Comparison of ENCODE assay signal across 25 cellular contexts in genomic region chr7:6338551-6339274, GRCh38. TPM values are rescaled to one million over a fixed set of nuclear protein-coding genes. Genes with fewer than 3 reads are reported as not detected.
A peak's percentile ranks its signal among the peaks of the same experiment; 100 is the strongest.
DNase-seq lines count a peak whose midpoint lies in the region; ATAC-seq, FAIRE-seq and TF ChIP-seq lines count a peak whose summit lies in the region.
"Had no signal": no experiment of that assay in that cellular context is flagged by ENCODE, and none has a peak within 500 bp of the region (broad histone marks: within the 10 kb centered on the region; RNA-seq: fewer than 3 reads in every experiment).

No MANE protein-coding gene starts in this region.

- no peak overlapping the region for H3K9ac ChIP-seq in H9 (ENCODE audit: extremely low read depth, insufficient read length, low read length)
- no peak overlapping the region for H3K9ac ChIP-seq in H1 (replicated peaks in 1 of 4; ENCODE audit: extremely low read depth in 1 of 4, low read depth in 3 of 4, low read length in 3 of 4)
- peak overlapping the region; percentile 75 to 88 (median 82) for H3K9ac ChIP-seq in skeletal muscle tissue (ENCODE audit: low read depth in 1 of 3, low read length in 3 of 3)

- H3K23me2 ChIP-seq in H9 (ENCODE audit: insufficient read length, low read depth, low read length, poor library complexity, severe bottlenecking) (no peaks in the 10 kb centered on the region), H1 (ENCODE audit: low read depth, low read length) (no peaks in the 10 kb centered on the region)

- peaks cover 5 to 22% (median 9%) of the 10 kb centered on the region in 3 experiments for H3K36me3 Mint-ChIP-seq in H9 (ENCODE audit: insufficient read depth in 1 of 3, low read depth in 3 of 3)
- H3K36me3 Mint-ChIP-seq in immature natural killer cell, result no peaks in the 10 kb centered on the region

- POLR2A ChIA-PET in H1 (lab: Charles Lee; ENCODE audit: partially characterized antibody), result interaction anchor here (1.7 kb wide), 1 partner anchor 15 kb away, joined by 4 read pairs; no protein-coding TSS in a partner anchor

- no peak for FAIRE-seq in H1 (lab: Jason Lieb, UNC)
- FAIRE-seq: astrocyte, RCC 7860 had no signal

- H3K27ac Mint-ChIP-seq in H9, result peak overlapping the region in 2 of 3 experiments; percentile 87 to 91; a peak in 4 of 7 replicates
- H3K27ac Mint-ChIP-seq in immature natural killer cell, result no peak overlapping the region
- H3K27ac Mint-ChIP-seq: activated naive CD8-positive, alpha-beta T cell treated with anti-CD3 and anti-CD28 coated beads for 36 hours; CD4-positive, CD25-positive, alpha-beta regulatory T cell; stimulated activated naive B cell treated with anti-CD40 and anti-IgM and Interleukin-4, amounts not matched to agents 10 μg/mL and 1 μg/mL and 100 μg/mL, for 72 hours had no signal

- no peak overlapping the region for H4K91ac ChIP-seq in H9 (ENCODE audit: insufficient read length, low read depth, low read length)
- H4K91ac ChIP-seq in H1 (replicated peaks; ENCODE audit: insufficient read length, low read length), result no peak overlapping the region

- H3T11ph ChIP-seq in H9 (ENCODE audit: low read length), result no peak overlapping the region

- CTCF ChIA-PET in H1 (lab: Charles Lee; ENCODE audit: partially characterized antibody), result interaction anchor here (0.5 to 2.3 kb wide), 5 partner anchors 15 to 312 kb away, joined by 3 to 12 read pairs (median 4); no protein-coding TSS in a partner anchor

- H3K79me2 ChIP-seq in H9 (ENCODE audit: insufficient read depth, low read length), result no peaks in the 10 kb centered on the region; the same call in 1 of the 2 replicates
- H3K79me2 ChIP-seq in H1 (ENCODE audit: control insufficient read depth in 1 of 2, insufficient read depth in 2 of 2, low read length in 2 of 2), result peaks cover 0 to 25% of the 10 kb centered on the region in 2 experiments; a peak in 1 of 4 replicates

- H4K20me1 ChIP-seq in H9 (ENCODE audit: control insufficient read depth, insufficient read depth, insufficient read length), result no peaks in the 10 kb centered on the region
- H4K20me1 ChIP-seq in H1 (replicated peaks in 1 of 2; ENCODE audit: control insufficient read depth in 1 of 2, insufficient read depth in 2 of 2, low read length in 2 of 2), result peaks cover 0 to 4% of the 10 kb centered on the region in 2 experiments

- H3K4me3 ChIP-seq in H1 (ENCODE audit: extremely low read depth in 1 of 4, insufficient read depth in 2 of 4, low read depth in 3 of 4, low read length in 4 of 4) (no peak overlapping the region), skeletal muscle tissue (ENCODE audit: low read length in 3 of 3) (peak overlapping the region; percentile 44 to 66 (median 54))
- H3K4me3 ChIP-seq: lower lobe of right lung, sigmoid colon had no signal

- H3K4me1 Mint-ChIP-seq in H9 (no peaks in the 10 kb centered on the region; a peak in 1 of 4 replicates), immature natural killer cell (peaks cover 2 to 5% of the 10 kb centered on the region in 2 donors)

- H3K4me1 ChIP-seq in H9 (ENCODE audit: insufficient read depth, low read length), result no peaks in the 10 kb centered on the region
- no peaks in the 10 kb centered on the region for H3K4me1 ChIP-seq in H1 (replicated peaks in 1 of 4; ENCODE audit: control insufficient read depth in 3 of 4, insufficient read depth in 4 of 4, low read length in 3 of 4)
- H3K4me1 ChIP-seq in skeletal muscle tissue (ENCODE audit: control insufficient read depth in 3 of 3, insufficient read depth in 3 of 3, low read length in 3 of 3), result peaks cover 14 to 19% (median 17%) of the 10 kb centered on the region in 3 donors
- H3K4me1 ChIP-seq: lower lobe of right lung had no signal

- H3K18ac ChIP-seq in H9 (ENCODE audit: insufficient read length, low read depth, low read length) (no peak overlapping the region), H1 (ENCODE audit: extremely low read depth, low read length) (no peak overlapping the region)

- H2AFZ ChIP-seq in H9 (ENCODE audit: low read length) (no peak overlapping the region), H1 (ENCODE audit: low read length) (no peak overlapping the region)

- no peak overlapping the region for H4K5ac ChIP-seq in H9 (ENCODE audit: insufficient read length, low read depth, low read length)
- H4K5ac ChIP-seq in H1 (ENCODE audit: insufficient read length, low read depth, low read length), result no peak overlapping the region

- H3K9me3 ChIP-seq in H9 (ENCODE audit: control insufficient read depth, low read depth, low read length) (no peaks in the 10 kb centered on the region), H1 (ENCODE audit: insufficient read depth in 2 of 2, low read depth in 1 of 2, low read length in 1 of 2) (no peaks in the 10 kb centered on the region), skeletal muscle tissue (ENCODE audit: control insufficient read depth in 3 of 3, low read length in 3 of 3) (no peaks in the 10 kb centered on the region)
- H3K9me3 ChIP-seq: lower lobe of right lung, sigmoid colon had no signal

- no peak for TF ChIP-seq EP300 in H1 (IDR thresholded peaks at IDR 0.05; ENCODE audit: borderline replicate concordance in 1 of 2, low read depth in 2 of 2, low read length in 2 of 2)

- H3K23ac ChIP-seq in H9 (ENCODE audit: insufficient read length, low read depth, low read length) (no peak overlapping the region), H1 (ENCODE audit: insufficient read length) (no peak overlapping the region)

- H3K4me2 ChIP-seq in H9 (ENCODE audit: insufficient read depth, insufficient read length, low read length) (no peak overlapping the region), H1 (ENCODE audit: insufficient read depth in 1 of 2, low read depth in 2 of 2, low read length in 2 of 2) (no peak overlapping the region)

- H2BK12ac ChIP-seq in H9 (ENCODE audit: insufficient read length, low read depth, low read length) (no peak overlapping the region), H1 (ENCODE audit: low read depth, low read length) (no peak overlapping the region)

- no peak overlapping the region for H2BK120ac ChIP-seq in H9 (ENCODE audit: low read depth, low read length, poor library complexity, severe bottlenecking)
- no peak overlapping the region for H2BK120ac ChIP-seq in H1 (replicated peaks; ENCODE audit: low read depth, low read length)

- H3K4me3 Mint-ChIP-seq in H9, result no peak overlapping the region
- H3K4me3 Mint-ChIP-seq in immature natural killer cell, result no peak overlapping the region
- H3K4me3 Mint-ChIP-seq: activated naive CD8-positive, alpha-beta T cell treated with anti-CD3 and anti-CD28 coated beads for 36 hours; CD4-positive, CD25-positive, alpha-beta regulatory T cell; central memory CD8-positive, alpha-beta T cell; stimulated activated naive B cell treated with anti-CD40 and anti-IgM and Interleukin-4, amounts not matched to agents 10 μg/mL and 1 μg/mL and 100 μg/mL, for 72 hours had no signal

- H2AK5ac ChIP-seq in H9 (ENCODE audit: insufficient read length, low read length) (no peak overlapping the region), H1 (ENCODE audit: low read depth, low read length) (no peak overlapping the region)

- DNase-seq in H9 (no peak), H1 (ENCODE audit: low read depth in 1 of 2, low spot score in 2 of 2) (no peak), left lobe of liver (ENCODE audit: low spot score) (no peak), DMS114 treated with DMSO at 0.1 percent for 48 hours (lab: John Stamatoyannopoulos, UW; ENCODE audit: unreplicated experiment) (no peak), immature natural killer cell (no peak), cerebellar nuclear complex (lab: John Stamatoyannopoulos, UW) (no peak)
- DNase-seq: activated naive CD8-positive, alpha-beta T cell treated with anti-CD3 and anti-CD28 coated beads for 36 hours; activated T-cell treated with anti-CD3 and anti-CD28 coated beads for 4 hours; CD4-positive, CD25-positive, alpha-beta regulatory T cell; EL; islet precursor cell; lower lobe of right lung; NCI-H1105; NCI-H1930; NCI-H2227 treated with DMSO at 0.1 percent for 48 hours; NCI-H69; sigmoid colon; stimulated activated CD4-positive, alpha-beta T cell treated with anti-CD3 and anti-CD28 coated beads, Interleukin-15, amount 100 ng/mL, for 24 hours; stimulated activated naive B cell treated with anti-CD40 and anti-IgM and Interleukin-4, amounts not matched to agents 10 μg/mL and 1 μg/mL and 100 μg/mL, for 72 hours; T-helper 2 cell had no signal

- H3K27me3 ChIP-seq in H9 (ENCODE audit: insufficient read depth, low read length) (no peaks in the 10 kb centered on the region), H1 (replicated peaks in 1 of 4; ENCODE audit: control insufficient read depth in 3 of 4, extremely low read depth in 1 of 4, insufficient read depth in 3 of 4, low read length in 3 of 4) (no peaks in the 10 kb centered on the region), skeletal muscle tissue (ENCODE audit: control insufficient read depth in 3 of 3, insufficient read depth in 3 of 3, low read length in 3 of 3) (no peaks in the 10 kb centered on the region)
- H3K27me3 ChIP-seq: sigmoid colon had no signal

- no peak overlapping the region for H3K14ac ChIP-seq in H9 (ENCODE audit: insufficient read depth, low read length)
- H3K14ac ChIP-seq in H1 (ENCODE audit: insufficient read length), result no peak overlapping the region

- TF ChIP-seq POLR2A in H1 (IDR thresholded peaks at IDR 0.05; ENCODE audit: control extremely low read depth in 1 of 2, low read depth in 2 of 2, low read length in 2 of 2), result no peak

- no peaks in the 10 kb centered on the region for H3K27me3 Mint-ChIP-seq in H9 (ENCODE audit: low read depth)
- H3K27me3 Mint-ChIP-seq in immature natural killer cell (ENCODE audit: low read depth in 3 of 3), result peaks cover 0 to 1% (median 0%) of the 10 kb centered on the region in 3 donors
- H3K27me3 Mint-ChIP-seq: activated naive CD8-positive, alpha-beta T cell treated with anti-CD3 and anti-CD28 coated beads for 36 hours; CD4-positive, CD25-positive, alpha-beta regulatory T cell; central memory CD8-positive, alpha-beta T cell; stimulated activated naive B cell treated with anti-CD40 and anti-IgM and Interleukin-4, amounts not matched to agents 10 μg/mL and 1 μg/mL and 100 μg/mL, for 72 hours had no signal

- no peak for TF ChIP-seq CTCF in H9 (conservative IDR thresholded peaks at IDR 0.05)
- TF ChIP-seq CTCF in H1 (IDR thresholded peaks at IDR 0.05; ENCODE audit: control extremely low read depth in 1 of 3, insufficient read depth in 1 of 3, low read depth in 1 of 3, low read length in 3 of 3), result no peak

- H2BK20ac ChIP-seq in H9 (ENCODE audit: low read depth, low read length, poor library complexity, severe bottlenecking), result no peak overlapping the region
- no peak overlapping the region for H2BK20ac ChIP-seq in H1 (ENCODE audit: low read length)

- no peak for TF ChIP-seq RAD21 in H1 (IDR thresholded peaks at IDR 0.05 in 1 of 2, conservative IDR thresholded peaks at IDR 0.05 in 1 of 2; ENCODE audit: low read depth in 2 of 2, low read length in 2 of 2)

- WGBS in H9 (ENCODE audit: extremely low coverage, insufficient read length, low lambda C conversion rate), result no CpG with 5 or more reads among the region's 19 CpGs
- WGBS in H1 (ENCODE audit: extremely low coverage in 1 of 2, insufficient coverage in 1 of 2, insufficient read length in 1 of 2, insufficient replicate concordance in 2 of 2, low coverage in 1 of 2, low lambda C conversion rate in 2 of 2, missing lambda C conversion rate in 1 of 2), 2 experiments, result 94% methylated on average over 19 of the region's 19 CpGs; no CpG with 5 or more reads in 1 of the 2 experiments

- H3K79me1 ChIP-seq in H9 (ENCODE audit: insufficient read depth, low read depth, low read length, poor library complexity, severe bottlenecking) (no peaks in the 10 kb centered on the region), H1 (ENCODE audit: low read depth, low read length) (peaks cover 2% of the 10 kb centered on the region; the same call in 1 of the 2 replicates)

- no peak overlapping the region for H3K27ac ChIP-seq in H9 (ENCODE audit: insufficient read length, low read depth, low read length)
- no peak overlapping the region for H3K27ac ChIP-seq in H1 (ENCODE audit: low read depth, low read length)
- peak overlapping the region; percentile 90 for H3K27ac ChIP-seq in skeletal muscle tissue (ENCODE audit: low read depth, low read length)
- H3K27ac ChIP-seq: lower lobe of right lung, sigmoid colon had no signal

- H3K9me3 Mint-ChIP-seq in H9 (no peaks in the 10 kb centered on the region), immature natural killer cell (no peaks in the 10 kb centered on the region)
- H3K9me3 Mint-ChIP-seq: activated naive CD8-positive, alpha-beta T cell treated with anti-CD3 and anti-CD28 coated beads for 36 hours; CD4-positive, CD25-positive, alpha-beta regulatory T cell; central memory CD8-positive, alpha-beta T cell; stimulated activated naive B cell treated with anti-CD40 and anti-IgM and Interleukin-4, amounts not matched to agents 10 μg/mL and 1 μg/mL and 100 μg/mL, for 72 hours had no signal

- H2BK5ac ChIP-seq in H9 (ENCODE audit: insufficient read length, low read length) (no peak overlapping the region), H1 (ENCODE audit: low read depth, low read length) (no peak overlapping the region)

- H3K4ac ChIP-seq in H9 (ENCODE audit: low read depth, low read length), result no peak overlapping the region
- no peak overlapping the region for H3K4ac ChIP-seq in H1 (replicated peaks; ENCODE audit: insufficient read length, low read depth, low read length)

- H3K36me3 ChIP-seq in H1 (ENCODE audit: control insufficient read depth in 2 of 4, insufficient read depth in 4 of 4, low read length in 3 of 4) (peaks cover 0 to 2% (median 0%) of the 10 kb centered on the region in 4 experiments; a peak in 1 of 8 replicates), skeletal muscle tissue (ENCODE audit: control insufficient read depth in 3 of 3, insufficient read depth in 3 of 3, low read length in 3 of 3) (peaks cover 0 to 2% (median 0%) of the 10 kb centered on the region in 3 donors)
- H3K36me3 ChIP-seq: lower lobe of right lung, sigmoid colon had no signal

- H2BK15ac ChIP-seq in H9 (ENCODE audit: low read depth, low read length), result no peak overlapping the region
- no peak overlapping the region for H2BK15ac ChIP-seq in H1 (ENCODE audit: low read length)

- ATAC-seq in left lobe of liver, result peak; percentile 70
- ATAC-seq in GM18858 (IDR thresholded peaks at IDR 0.05; ENCODE audit: unreplicated experiment), result no peak
- ATAC-seq: lower lobe of right lung; stimulated activated naive B cell treated with anti-CD40 and anti-IgM and Interleukin-4, amounts not matched to agents 10 μg/mL and 1 μg/mL and 100 μg/mL, for 72 hours had no signal

- no peak overlapping the region for H3K56ac ChIP-seq in H9 (ENCODE audit: insufficient read length, low read depth, low read length)
- H3K56ac ChIP-seq in H1 (replicated peaks; ENCODE audit: insufficient read length, low read depth, low read length), result no peak overlapping the region

- H4K8ac ChIP-seq in H9 (replicated peaks; ENCODE audit: insufficient read length, low read depth, low read length) (no peak overlapping the region), H1 (ENCODE audit: extremely low read depth, insufficient read depth, low read length) (peak overlapping the region; percentile 9; the same call in 1 of the 2 replicates)

RNA-seq across cellular contexts. Expression of gene FAM220A, which starts 10.1 kb away (rescaled TPM):
- 15.0 and 17.3 TPM in 2 replicates for total RNA-seq in H9 (2021)
- 19.2 and 20.1 TPM in 2 replicates for total RNA-seq in H1 (2021; fragmentation: NEBNext Ultra II Directional; extraction: Animal tissue kit (Norgen Biotek cat#: 25700))
- 13.0 and 19.7 TPM in 2 replicates for polyA plus RNA-seq in H1 (2011; rRNA removed)
- 15.3 TPM for polyA plus RNA-seq in H1 (2011; cell fraction: cytosol; rRNA removed)
- 10.3 TPM for polyA plus RNA-seq in H1 (2011; cell fraction: nucleus; rRNA removed)
- polyA plus RNA-seq in H1 (2012, experiment 1 of 2), result 12.5 to 15.5 TPM (median 14.1 TPM) in 4 replicates
- polyA plus RNA-seq in H1 (2012, experiment 2 of 2), result 38.2 TPM
- 10.9 TPM for polyA plus RNA-seq in H1 (2013, experiment 1 of 2)
- 10.1 TPM for polyA plus RNA-seq in H1 (2013, experiment 2 of 2)
- polyA minus RNA-seq in H1 (2011; rRNA and poly(A)+ RNA removed), result 12.5 and 14.2 TPM in 2 replicates
- polyA minus RNA-seq in H1 (2011; cell fraction: cytosol; rRNA and poly(A)+ RNA removed), result 42.8 TPM
- 11.3 TPM for polyA minus RNA-seq in H1 (2011; cell fraction: nucleus; rRNA and poly(A)+ RNA removed)
- total RNA-seq in left lobe of liver, result 4.7 TPM
- 16.2 TPM for total RNA-seq in skeletal muscle tissue
- polyA plus RNA-seq in immature natural killer cell, result 1 to 10 TPM; 1.9 to 6.2 (median 5.7) TPM

RNA-seq across cellular contexts. Expression of gene RAC1, which starts 35.6 kb away (rescaled TPM):
- total RNA-seq in H9 (2021) (245 and 255 TPM in 2 replicates), left lobe of liver (80.1 TPM), skeletal muscle tissue (30.8 TPM)
- total RNA-seq in H1 (2021; fragmentation: NEBNext Ultra II Directional; extraction: Animal tissue kit (Norgen Biotek cat#: 25700)), result 295 and 307 TPM in 2 replicates
- polyA plus RNA-seq in H1 (2011; rRNA removed) (154 and 229 TPM in 2 replicates), immature natural killer cell (100 to 1,000 TPM; 324 to 389 (median 386) TPM)
- 220 TPM for polyA plus RNA-seq in H1 (2011; cell fraction: cytosol; rRNA removed)
- 96.6 TPM for polyA plus RNA-seq in H1 (2011; cell fraction: nucleus; rRNA removed)
- 262 to 400 TPM (median 315 TPM) in 4 replicates for polyA plus RNA-seq in H1 (2012, experiment 1 of 2)
- polyA plus RNA-seq in H1 (2012, experiment 2 of 2), result 115 TPM
- 336 TPM for polyA plus RNA-seq in H1 (2013, experiment 1 of 2)
- 330 TPM for polyA plus RNA-seq in H1 (2013, experiment 2 of 2)
- polyA minus RNA-seq in H1 (2011; rRNA and poly(A)+ RNA removed), result 164 and 204 TPM in 2 replicates
- polyA minus RNA-seq in H1 (2011; cell fraction: cytosol; rRNA and poly(A)+ RNA removed), result 94.0 TPM
- polyA minus RNA-seq in H1 (2011; cell fraction: nucleus; rRNA and poly(A)+ RNA removed), result 60.4 TPM

Comparison
In these comparisons a context has a peak if more than half of its experiments do, and no peak if none do; other contexts are left out.
1. H3K9ac ChIP-seq: peak in skeletal muscle tissue (3 of 3); none in H9 (single experiment) and H1 (0 of 4).
2. H3K27ac Mint-ChIP-seq: peak in H9 (2 of 3); none in immature natural killer cell (0 of 6).
3. H3K4me3 ChIP-seq: peak in skeletal muscle tissue (3 of 3); none in H1 (0 of 4).